In genomic region chr22:49849161-49850020, GRCh38 we compare ENCODE assay signal across 10 cellular contexts. TPM values are rescaled to one million over a fixed set of nuclear protein-coding genes. Genes with fewer than 3 reads are reported as not detected.
DNase-seq lines count a peak whose midpoint lies in the region; ATAC-seq and TF ChIP-seq lines count a peak whose summit lies in the region.
"Had no signal": no experiment of that assay in that cellular context is flagged by ENCODE, and none has a peak within 500 bp of the region (broad histone marks: within the 10 kb centered on the region; RNA-seq: fewer than 3 reads in every experiment).

No MANE protein-coding gene starts in this region.

- H3K27me3 ChIP-seq in prostate gland (replicated peaks; ENCODE audit: insufficient read depth), result peaks cover 8% of the 10 kb centered on the region

- H3K4me1 ChIP-seq in prostate gland (replicated peaks), result peaks cover 13% of the 10 kb centered on the region

- peaks cover 0 to 4% of the 10 kb centered on the region in 2 donors for H3K27me3 Mint-ChIP-seq in T-cell

- H3K27ac ChIP-seq in prostate gland, result no peak overlapping the region
- H3K27ac ChIP-seq: VCaP had no signal

- POLR2A ChIA-PET in T-cell (lab: Charles Lee), result no interaction called here

- WGBS in prostate gland, result 2% methylated on average over 43 of the region's 89 CpGs

- H3K4me3 Mint-ChIP-seq in T-cell, result peak overlapping the region; percentile 60 to 71 (median 63)

- no peaks in the 10 kb centered on the region for H3K36me3 Mint-ChIP-seq in T-cell

- H3K9me3 ChIP-seq in prostate gland, result no peaks in the 10 kb centered on the region

- H3K9me3 Mint-ChIP-seq in T-cell, result no peaks in the 10 kb centered on the region

- TF ChIP-seq CTCF in fibroblast of villous mesenchyme (IDR thresholded peaks at IDR 0.05; ENCODE audit: insufficient read depth, low read depth, low read length), result no peak
- no peak for TF ChIP-seq CTCF in prostate gland (IDR thresholded peaks at IDR 0.05)

- DNase-seq in D341Med (ENCODE audit: low spot score), result peak; percentile 60
- peak in 2 of 34 experiments; percentile 24 to 29 for DNase-seq in T-cell
- no peak for DNase-seq in fibroblast of villous mesenchyme (ENCODE audit: low read depth)
- no peak for DNase-seq in prostate gland (ENCODE audit: low spot score)
- no peak for DNase-seq in activated gamma-delta T cell treated with Interleukin-2 at 50 U/mL for 16 hours
- DNase-seq in dermis blood vessel endothelial cell, result no peak
- DNase-seq: NCI-H146 had no signal

- peaks cover 19 to 29% (median 25%) of the 10 kb centered on the region in 3 donors for H3K4me1 Mint-ChIP-seq in T-cell

- no peak for TF ChIP-seq POLR2A in prostate gland (IDR thresholded peaks at IDR 0.05)

- no peak for ATAC-seq in T-cell (replicated peaks in 1 of 4)
- no peak for ATAC-seq in GM18907 (IDR thresholded peaks at IDR 0.05; ENCODE audit: unreplicated experiment)
- no peak for ATAC-seq in GM21381 (IDR thresholded peaks at IDR 0.05; ENCODE audit: unreplicated experiment)

- H3K4me3 ChIP-seq in fibroblast of villous mesenchyme (ENCODE audit: low read depth, low read length) (peak overlapping the region; percentile 41), prostate gland (peak overlapping the region; percentile 12 to 39)

- CTCF ChIA-PET in T-cell (lab: Charles Lee), result no interaction called here

- H3K36me3 ChIP-seq in prostate gland, result no peaks in the 10 kb centered on the region

- H3K27ac Mint-ChIP-seq in T-cell, result no peak overlapping the region

- intact Hi-C loops in prostate gland (cut with DNase I), result loop anchor here (5.0 kb wide), 1 partner anchor 68 kb away; the partner anchor contains the start of genes ALG12 and CRELD2

RNA-seq across cellular contexts. Expression of gene ZBED4, which starts 4.3 kb away (rescaled TPM):
- 10 to 100 TPM; 16.7 to 19.5 (median 18.3) TPM for total RNA-seq in T-cell
- 10.6 and 13.4 TPM in 2 replicates for total RNA-seq in fibroblast of villous mesenchyme
- 10 to 100 TPM; 10.4 to 11.2 TPM for total RNA-seq in prostate gland
- total RNA-seq in dermis blood vessel endothelial cell, result 16.7 and 21.9 TPM in 2 replicates

RNA-seq across cellular contexts. Expression of gene BRD1, which starts 21.7 kb away (rescaled TPM):
- total RNA-seq in T-cell (100 to 1,000 TPM in 2 of 5 donors, 10 to 100 TPM in 3; 86.4 to 140 (median 92.9) TPM), fibroblast of villous mesenchyme (29.3 and 29.8 TPM in 2 replicates), prostate gland (10 to 100 TPM; 40.3 to 74.2 TPM), dermis blood vessel endothelial cell (34.2 and 39.0 TPM in 2 replicates)
